Comparison of ENCODE assay signal across 2 cellular contexts in genomic region chr22:16561093-16561658, GRCh38. TPM values are rescaled to one million over a fixed set of nuclear protein-coding genes. Genes with fewer than 3 reads are reported as not detected.
"Had no signal": no experiment of that assay in that cellular context is flagged by ENCODE, and none has a peak within 500 bp of the region (broad histone marks: within the 10 kb centered on the region; RNA-seq: fewer than 3 reads in every experiment).

No MANE protein-coding gene starts in this region.

RNA-seq across cellular contexts. Expression of gene CCT8L2, which starts 31.4 kb away (rescaled TPM):
- total RNA-seq: G401, GM12878 had no signal
- polyA plus RNA-seq: GM12878 had no signal
